In the genomic region with DNA sequence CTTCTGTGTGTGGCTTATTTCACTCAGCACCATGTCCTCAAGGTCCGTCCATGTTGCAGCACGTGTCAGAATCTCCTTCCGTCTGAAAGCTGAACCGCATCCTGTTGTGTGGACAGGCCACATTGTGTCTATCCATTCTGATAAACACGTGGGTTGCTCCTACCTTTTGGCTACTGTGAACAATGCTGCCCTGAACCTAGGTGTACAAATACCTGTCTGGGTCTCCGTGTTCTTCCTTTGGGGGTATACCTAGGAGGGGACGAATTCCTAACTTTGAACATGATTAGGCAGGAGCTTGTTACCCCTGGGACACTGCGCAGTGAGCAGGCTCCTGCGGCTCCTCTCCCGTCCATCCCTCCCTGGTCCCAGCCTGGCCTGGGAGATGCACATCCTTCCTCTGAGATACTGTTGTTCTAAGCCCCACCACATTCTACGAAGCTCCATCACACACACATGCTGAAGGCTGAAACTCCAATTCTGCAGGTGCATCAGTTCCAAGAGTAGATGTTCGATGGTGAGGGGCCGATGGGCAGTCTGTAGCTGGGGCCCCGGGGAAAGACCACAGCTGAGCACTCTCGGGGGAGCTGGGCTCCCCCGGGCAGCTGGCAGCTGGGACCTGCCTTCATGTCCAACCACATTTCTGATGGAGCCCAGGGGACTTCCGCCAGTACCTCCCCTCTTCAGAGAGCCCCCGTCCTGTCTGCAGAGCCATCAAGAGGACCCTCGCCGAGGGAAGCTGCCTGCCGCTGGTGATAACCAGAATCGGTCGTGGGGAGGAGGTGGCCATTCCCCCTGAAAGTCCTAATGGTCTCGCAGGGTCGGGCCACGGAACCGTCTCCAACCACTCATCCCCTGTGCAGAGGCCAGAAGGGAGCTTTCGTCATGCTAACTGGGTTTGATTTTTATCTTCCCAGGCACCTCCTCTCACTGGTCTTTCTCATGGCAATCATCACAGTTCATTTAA, we compare ENCODE assay signal across 27 cellular contexts.
DNase-seq lines count a peak whose midpoint lies in the region; ATAC-seq, FAIRE-seq and TF ChIP-seq lines count a peak whose summit lies in the region.
"Had no signal": no experiment of that assay in that cellular context is flagged by ENCODE, and none has a peak within 500 bp of the region (broad histone marks: within the 10 kb centered on the region; RNA-seq: fewer than 3 reads in every experiment).

No MANE protein-coding gene starts in this region.

- H3K4me2 ChIP-seq in SK-N-SH (no peak overlapping the region), K562 (ENCODE audit: insufficient read depth, low read length) (no peak overlapping the region)
- H3K4me2 ChIP-seq: hepatocyte had no signal

- BruUV-seq in K562 (replicated peaks; lab: Mats Ljungman, UMichigan): no TSS peak

- DNase-seq in SK-N-SH: peak; percentile 60
- no peak for DNase-seq in K562 (ENCODE audit: extremely low read depth in 1 of 4, low spot score in 3 of 4)
- peak; percentile 62 to 94 for DNase-seq in vagina (ENCODE audit: extremely low spot score in 2 of 2)
- no peak for DNase-seq in uterus
- no peak for DNase-seq in RPMI8226
- DNase-seq: activated CD4-positive, alpha-beta T cell treated with anti-CD3 and anti-CD28 coated beads, Interleukin-2, amount 50 U/mL, for 48 hours; activated CD4-positive, CD25-positive, alpha-beta regulatory T cell treated with anti-CD3 and anti-CD28 coated beads, Interleukin-2, amount 50 U/mL, for 72 hours; activated naive CD4-positive, alpha-beta T cell treated with anti-CD3 and anti-CD28 coated beads, Interleukin-2, amount 50 U/mL, for 16 hours; body of pancreas; Calu3; DND-41; GF-D8; NCI-H1048; NCI-H446 treated with DMSO at 0.1 percent for 48 hours; stimulated activated CD4-positive, alpha-beta T cell treated with anti-CD3 and anti-CD28 coated beads, Interleukin-4, amount 100 ng/mL, for 24 hours had no signal

- no peaks in the 10 kb centered on the region for H3K36me3 Mint-ChIP-seq in nephron (ENCODE audit: low read depth)

- FAIRE-seq in K562 (lab: Jason Lieb, UNC): no peak
- FAIRE-seq: TTC549 had no signal

- no peaks in the 10 kb centered on the region for H3F3A ChIP-seq in SK-N-SH (replicated peaks; ENCODE audit: insufficient read depth)

- POLR2A ChIA-PET in SK-N-SH (lab: Yijun Ruan, JAX) (interaction anchor here (1.0 kb wide), 1 partner anchor 42 kb away, joined by 3 read pairs; no protein-coding TSS in a partner anchor), K562 (lab: Yijun Ruan, JAX) (interaction anchor here (0.7 to 3.6 kb wide), 6 partner anchors 8 to 162 kb away, joined by 3 to 21 read pairs (median 4); no protein-coding TSS in a partner anchor)

- H3K27me3 ChIP-seq in SK-N-SH (ENCODE audit: insufficient read depth) (no peaks in the 10 kb centered on the region), K562 (ENCODE audit: control insufficient read depth in 2 of 2, insufficient read depth in 2 of 2, low read length in 2 of 2) (peaks cover 13 to 38% of the 10 kb centered on the region in 2 experiments), vagina (no peaks in the 10 kb centered on the region), uterus (no peaks in the 10 kb centered on the region)
- H3K27me3 ChIP-seq: body of pancreas, gastroesophageal sphincter, hepatocyte, tibial artery had no signal

- in situ Hi-C loops in K562 (cut with MboI): no loop called here

- no peaks in the 10 kb centered on the region for H4K20me1 ChIP-seq in SK-N-SH (ENCODE audit: insufficient read depth)
- H4K20me1 ChIP-seq in K562 (replicated peaks; ENCODE audit: control insufficient read depth, insufficient read depth, low read length): no peaks in the 10 kb centered on the region; the same call in 1 of the 2 replicates

- peak overlapping the region in 1 of 2 experiments; percentile 91; a peak in 2 of 4 replicates for H3K27ac ChIP-seq in SK-N-SH (ENCODE audit: low read depth in 2 of 2, low read length in 1 of 2)
- H3K27ac ChIP-seq in K562 (ENCODE audit: extremely low read depth, low read depth, low read length): no peak overlapping the region
- no peak overlapping the region for H3K27ac ChIP-seq in vagina
- no peak overlapping the region for H3K27ac ChIP-seq in uterus
- H3K27ac ChIP-seq: 22Rv1, body of pancreas, hepatocyte, RWPE1, tibial artery had no signal

- intact Hi-C loops in K562 (cut with micrococcal nuclease): no loop called here
- intact Hi-C loops in vagina (cut with DNase I): no loop called here
- intact Hi-C loops in uterus (cut with DNase I; ENCODE audit: low total_unique reads): no loop called here

- CTCF ChIA-PET in SK-N-SH (lab: Yijun Ruan, JAX): interaction anchor here (0.8 to 2.1 kb wide), 10 partner anchors 8 to 190 kb away, joined by 3 to 23 read pairs (median 4); a partner anchor contains a TSS
- CTCF ChIA-PET in K562 (lab: Yijun Ruan, JAX; ENCODE audit: low intra/inter-chr PET ratio): no interaction called here

- H3K4me1 Mint-ChIP-seq in nephron: peaks cover 53% of the 10 kb centered on the region
- H3K4me1 Mint-ChIP-seq: IgD-negative memory B cell had no signal

- H3K9me1 ChIP-seq in K562 (ENCODE audit: control insufficient read depth, insufficient read depth, low read length): no peaks in the 10 kb centered on the region

- no peak for TF ChIP-seq RAD21 in SK-N-SH (IDR thresholded peaks at IDR 0.05; ENCODE audit: low read length)
- no peak for TF ChIP-seq RAD21 in K562 (CRISPR knock-in tag; conservative IDR thresholded peaks at IDR 0.05 in 1 of 2, IDR thresholded peaks at IDR 0.05 in 1 of 2)

- no peak for TF ChIP-seq CTCF in SK-N-SH (IDR thresholded peaks at IDR 0.05)
- no peak for TF ChIP-seq CTCF in K562 (IDR thresholded peaks at IDR 0.05 in 2 of 3, conservative IDR thresholded peaks at IDR 0.05 in 1 of 3; ENCODE audit: insufficient read depth in 2 of 3, low read depth in 1 of 3, low read length in 3 of 3)
- no peak for TF ChIP-seq CTCF in nephron (IDR thresholded peaks at IDR 0.05; ENCODE audit: unreplicated experiment in 3 of 3)
- no peak for TF ChIP-seq CTCF in vagina (IDR thresholded peaks at IDR 0.05)
- no peak for TF ChIP-seq CTCF in uterus (IDR thresholded peaks at IDR 0.05)

- H3K9me3 Mint-ChIP-seq in nephron: no peaks in the 10 kb centered on the region
- H3K9me3 Mint-ChIP-seq: IgD-negative memory B cell; T-helper 1 cell treated with Interleukin-12 subunit alpha and Interleukin-12 subunit beta and Interleukin-4 antibody, amounts not matched to agents 30 μg/mL and 1 μg/mL, for 36 hours had no signal

- H2AFZ ChIP-seq in SK-N-SH (ENCODE audit: low read depth) (no peak overlapping the region), K562 (ENCODE audit: low read depth, low read length) (no peak overlapping the region)
- H2AFZ ChIP-seq: hepatocyte had no signal

- H3K9me3 ChIP-seq in SK-N-SH: no peaks in the 10 kb centered on the region
- no peaks in the 10 kb centered on the region for H3K9me3 ChIP-seq in K562 (replicated peaks; ENCODE audit: control insufficient read depth, insufficient read depth, low read depth, low read length)
- H3K9me3 ChIP-seq in vagina: no peaks in the 10 kb centered on the region
- H3K9me3 ChIP-seq in uterus: no peaks in the 10 kb centered on the region
- H3K9me3 ChIP-seq: body of pancreas, gastroesophageal sphincter, tibial artery had no signal

- peak overlapping the region; percentile 59 to 86 (median 75) for H3K27ac Mint-ChIP-seq in nephron
- H3K27ac Mint-ChIP-seq: progenitor cell of endocrine pancreas; T-helper 1 cell treated with Interleukin-12 subunit alpha and Interleukin-12 subunit beta and Interleukin-4 antibody, amounts not matched to agents 30 μg/mL and 1 μg/mL, for 36 hours had no signal

- H3K4me3 ChIP-seq in SK-N-SH (ENCODE audit: low read depth in 2 of 2, low read length in 1 of 2) (no peak overlapping the region), K562 (no peak overlapping the region), vagina (no peak overlapping the region), uterus (no peak overlapping the region)
- H3K4me3 ChIP-seq: body of pancreas, hepatocyte, tibial artery had no signal

- H3K4me1 ChIP-seq in SK-N-SH (ENCODE audit: control insufficient read depth in 1 of 2, insufficient read depth in 2 of 2, low read depth in 1 of 2, low read length in 1 of 2) (peaks cover 0 to 62% of the 10 kb centered on the region in 2 experiments; a peak in 1 of 4 replicates), K562 (replicated peaks in 1 of 2; ENCODE audit: control insufficient read depth in 2 of 2, insufficient read depth in 2 of 2, low read length in 2 of 2) (peaks cover 0 to 14% of the 10 kb centered on the region in 2 experiments; a peak in 2 of 5 replicates), vagina (peaks cover 14% of the 10 kb centered on the region), uterus (no peaks in the 10 kb centered on the region)

- H3K79me2 ChIP-seq in SK-N-SH (ENCODE audit: insufficient read depth): no peaks in the 10 kb centered on the region
- H3K79me2 ChIP-seq in K562 (ENCODE audit: control insufficient read depth, insufficient read depth, low read length): no peaks in the 10 kb centered on the region
- H3K79me2 ChIP-seq: hepatocyte had no signal

- ATAC-seq in SK-N-SH treated with all-trans-retinoic acid at 6 μM for 48 hours: no peak
- no peak; the same call in 2 of the 3 replicates for ATAC-seq in K562
- no peak for ATAC-seq in HG03175 (IDR thresholded peaks at IDR 0.05; ENCODE audit: unreplicated experiment)
- ATAC-seq: body of pancreas, gastroesophageal sphincter had no signal

- WGBS in SK-N-SH (ENCODE audit: low lambda C conversion rate): 36% methylated on average over 17 of the region's 28 CpGs
- WGBS in K562 (ENCODE audit: insufficient coverage, low coverage, missing lambda C conversion rate): 17% methylated on average over 26 of the region's 28 CpGs

- H3K36me3 ChIP-seq in SK-N-SH (replicated peaks in 1 of 2; ENCODE audit: control insufficient read depth in 1 of 2, insufficient read depth in 2 of 2, low read length in 1 of 2) (no peaks in the 10 kb centered on the region), K562 (ENCODE audit: control insufficient read depth, insufficient read depth, low read length) (no peaks in the 10 kb centered on the region), vagina (no peaks in the 10 kb centered on the region), uterus (no peaks in the 10 kb centered on the region)
- H3K36me3 ChIP-seq: gastroesophageal sphincter, tibial artery had no signal

- peak overlapping the region; percentile 7 to 12 (median 10) for H3K4me3 Mint-ChIP-seq in nephron
- H3K4me3 Mint-ChIP-seq: IgD-negative memory B cell; T-helper 1 cell treated with Interleukin-12 subunit alpha and Interleukin-12 subunit beta and Interleukin-4 antibody, amounts not matched to agents 30 μg/mL and 1 μg/mL, for 36 hours had no signal

- H3K27me3 Mint-ChIP-seq in nephron (ENCODE audit: low read depth): peaks cover 11% of the 10 kb centered on the region

- TF ChIP-seq EP300 in SK-N-SH (IDR thresholded peaks at IDR 0.05; ENCODE audit: borderline replicate concordance in 1 of 2, low read depth in 1 of 2, low read length in 1 of 2) (no peak), K562 (IDR thresholded peaks at IDR 0.05; ENCODE audit: low read length) (no peak)

- TF ChIP-seq POLR2A in K562 (conservative IDR thresholded peaks at IDR 0.05) (no peak), vagina (IDR thresholded peaks at IDR 0.05) (no peak), uterus (IDR thresholded peaks at IDR 0.05) (no peak)

- H3K9ac ChIP-seq in SK-N-SH: no peak overlapping the region
- H3K9ac ChIP-seq in K562 (ENCODE audit: insufficient read depth in 1 of 2, low read depth in 2 of 2, low read length in 2 of 2): no peak overlapping the region

- H3K9me2 ChIP-seq in SK-N-SH: no peaks in the 10 kb centered on the region

Comparison
In these comparisons a context has a peak if more than half of its experiments do, and no peak if none do; other contexts are left out.
1. DNase-seq: peak in SK-N-SH (single experiment) and vagina (2 of 2); none in K562 (0 of 4), uterus (0 of 2) and RPMI8226 (single experiment).